2 cellular contexts compared by ENCODE assay signal in the genomic region with DNA sequence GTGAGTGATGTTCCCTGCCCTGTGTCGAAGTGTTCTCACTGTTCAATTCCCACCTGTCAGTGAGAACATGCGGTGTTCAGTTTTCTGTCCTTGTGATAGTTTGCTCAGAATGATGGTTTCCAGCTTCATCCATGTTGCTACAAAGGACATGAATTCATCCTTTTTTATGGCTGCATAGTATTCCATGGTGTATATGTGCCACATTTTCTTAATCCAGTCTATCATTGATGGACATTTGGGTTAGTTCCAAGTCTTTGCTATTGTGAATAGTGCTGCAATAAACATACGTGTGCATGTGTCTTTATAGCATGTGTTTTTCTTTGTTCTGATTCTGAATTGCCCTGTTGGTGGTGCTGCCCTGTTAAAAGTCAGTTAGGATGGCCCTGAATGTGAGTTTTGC.
TF ChIP-seq lines count a peak whose summit lies in the region.

No MANE protein-coding gene starts in this region.

TF ChIP-seq in HEK293, 187 proteins besides CTCF, POLR2A, EP300 and RAD21:
- peak; percentile 98 for TF ChIP-seq ZNF146 (tag by site-specific recombination; IDR thresholded peaks at IDR 0.05)
- TF ChIP-seq, protein P1, sequence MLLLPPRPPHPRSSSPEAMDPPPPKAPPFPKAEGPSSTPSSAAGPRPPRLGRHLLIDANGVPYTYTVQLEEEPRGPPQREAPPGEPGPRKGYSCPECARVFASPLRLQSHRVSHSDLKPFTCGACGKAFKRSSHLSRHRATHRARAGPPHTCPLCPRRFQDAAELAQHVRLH (tag by site-specific recombination; IDR thresholded peaks at IDR 0.05): peak; percentile 80
- TF ChIP-seq, protein P2, sequence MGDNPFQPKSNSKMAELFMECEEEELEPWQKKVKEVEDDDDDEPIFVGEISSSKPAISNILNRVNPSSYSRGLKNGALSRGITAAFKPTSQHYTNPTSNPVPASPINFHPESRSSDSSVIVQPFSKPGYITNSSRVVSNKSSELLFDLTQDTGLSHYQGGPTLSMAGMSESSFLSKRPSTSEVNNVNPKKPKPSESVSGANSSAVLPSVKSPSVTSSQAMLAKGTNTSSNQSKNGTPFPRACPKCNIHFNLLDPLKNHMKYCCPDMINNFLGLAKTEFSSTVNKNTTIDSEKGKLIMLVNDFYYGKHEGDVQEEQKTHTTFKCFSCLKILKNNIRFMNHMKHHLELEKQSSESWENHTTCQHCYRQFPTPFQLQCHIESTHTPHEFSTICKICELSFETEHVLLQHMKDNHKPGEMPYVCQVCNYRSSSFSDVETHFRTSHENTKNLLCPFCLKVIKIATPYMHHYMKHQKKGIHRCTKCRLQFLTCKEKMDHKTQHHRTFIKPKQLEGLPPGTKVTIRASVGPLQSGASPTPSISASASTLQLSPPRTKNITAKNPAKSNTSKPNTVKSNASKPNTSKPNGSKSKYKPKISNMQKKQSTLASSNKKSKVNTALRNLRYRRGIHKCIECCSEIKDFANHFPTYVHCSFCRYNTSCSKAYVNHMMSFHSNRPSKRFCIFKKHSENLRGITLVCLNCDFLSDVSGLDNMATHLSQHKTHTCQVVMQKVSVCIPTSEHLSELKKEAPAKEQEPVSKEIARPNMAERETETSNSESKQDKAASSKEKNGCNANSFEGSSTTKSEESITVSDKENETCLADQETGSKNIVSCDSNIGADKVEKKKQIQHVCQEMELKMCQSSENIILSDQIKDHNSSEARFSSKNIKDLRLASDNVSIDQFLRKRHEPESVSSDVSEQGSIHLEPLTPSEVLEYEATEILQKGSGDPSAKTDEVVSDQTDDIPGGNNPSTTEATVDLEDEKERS (tag by site-specific recombination; IDR thresholded peaks at IDR 0.05): peak; percentile 44; the same call in 1 of the 2 replicates

TF ChIP-seq in K562, 482 proteins besides CTCF, POLR2A, EP300 and RAD21:
- TF ChIP-seq ZNF146 (CRISPR knock-in tag; IDR thresholded peaks at IDR 0.05; ENCODE audit: unreplicated experiment): peak; percentile 28
